In genomic region chr14:26163761-26164160, GRCh38 we compare ENCODE assay signal across 8 cellular contexts.
DNase-seq lines count a peak whose midpoint lies in the region; ATAC-seq, FAIRE-seq and TF ChIP-seq lines count a peak whose summit lies in the region.

No MANE protein-coding gene starts in this region.

- ATAC-seq in HG02981 (IDR thresholded peaks at IDR 0.05; ENCODE audit: unreplicated experiment) (peak; percentile 63), HG03457 (IDR thresholded peaks at IDR 0.05; ENCODE audit: unreplicated experiment) (no peak), GM21515 (IDR thresholded peaks at IDR 0.05; ENCODE audit: unreplicated experiment) (no peak)

- no peak overlapping the region for H3K9ac ChIP-seq in endothelial cell of umbilical vein (replicated peaks; ENCODE audit: extremely low read depth, insufficient read depth, low read length)

- CTCF ChIA-PET in endothelial cell of umbilical vein (lab: Charles Lee) = interaction anchor here (0.6 to 1.9 kb wide), 23 partner anchors 10 to 820 kb away, joined by 3 to 15 read pairs (median 4); no protein-coding TSS in a partner anchor

- intact Hi-C loops in endothelial cell of umbilical vein (cut with micrococcal nuclease) = loop anchor here (2.0 to 10.0 kb wide), 3 partner anchors 113 to 821 kb away; no protein-coding TSS in a partner anchor

- no peaks in the 10 kb centered on the region for H3K27me3 ChIP-seq in endothelial cell of umbilical vein (ENCODE audit: control insufficient read depth in 2 of 2, insufficient read depth in 2 of 2, low read length in 2 of 2)

- POLR2A ChIA-PET in endothelial cell of umbilical vein (lab: Charles Lee) = no interaction called here

- H3K27ac ChIP-seq in endothelial cell of umbilical vein (ENCODE audit: insufficient read depth, low read depth, low read length) (no peak overlapping the region), caudate nucleus (ENCODE audit: low read depth, low read length) (no peak overlapping the region)

- TF ChIP-seq CTCF in endothelial cell of umbilical vein (IDR thresholded peaks at IDR 0.05; ENCODE audit: extremely low read depth in 1 of 2, insufficient read depth in 1 of 2, low read depth in 1 of 2, low read length in 2 of 2) (peak; percentile 9 to 49), retinal pigment epithelial cell (conservative IDR thresholded peaks at IDR 0.05; ENCODE audit: low read depth, low read length) (peak; percentile 80)

- H3K9me1 ChIP-seq in endothelial cell of umbilical vein (replicated peaks; ENCODE audit: control insufficient read depth, extremely low read depth, insufficient read depth, low read length) = no peaks in the 10 kb centered on the region

- H3K4me1 ChIP-seq in endothelial cell of umbilical vein (ENCODE audit: control insufficient read depth, extremely low read depth, insufficient read depth, low read length) = no peaks in the 10 kb centered on the region

- H3K79me2 ChIP-seq in endothelial cell of umbilical vein (ENCODE audit: control insufficient read depth, insufficient read depth, low read length) = no peaks in the 10 kb centered on the region

- no TSS peak for BruUV-seq in endothelial cell of umbilical vein (replicated peaks; lab: Mats Ljungman, UMichigan)

- H4K20me1 ChIP-seq in endothelial cell of umbilical vein (replicated peaks; ENCODE audit: control insufficient read depth, extremely low read depth, insufficient read depth, low read length) = no peaks in the 10 kb centered on the region

- no peaks in the 10 kb centered on the region for H3K36me3 ChIP-seq in endothelial cell of umbilical vein (ENCODE audit: control insufficient read depth in 2 of 2, extremely low read depth in 1 of 2, insufficient read depth in 2 of 2, low read length in 2 of 2)

- H3K9me3 ChIP-seq in endothelial cell of umbilical vein (replicated peaks; ENCODE audit: control insufficient read depth, insufficient read depth, low read length) = no peaks in the 10 kb centered on the region

- DNase-seq in NCI-H69 (lab: John Stamatoyannopoulos, UW) (peak; percentile 48), endothelial cell of umbilical vein (ENCODE audit: low read depth, low spot score) (peak; percentile 33), retinal pigment epithelial cell (ENCODE audit: low read depth) (peak; percentile 52), caudate nucleus (lab: John Stamatoyannopoulos, UW) (no peak)
- DNase-seq in activated CD4-positive, alpha-beta T cell treated with anti-CD3 and anti-CD28 coated beads for 48 hours = no peak

- H2AFZ ChIP-seq in endothelial cell of umbilical vein (ENCODE audit: low read depth, low read length) = no peak overlapping the region

- dilution Hi-C loops in endothelial cell of umbilical vein (cut with MboI; ENCODE audit: extremely low pct_ligation_motif_present, low sequenced_read_pairs) = no loop called here

- FAIRE-seq in endothelial cell of umbilical vein (lab: Jason Lieb, UNC) = peak; percentile 83

- no peak for TF ChIP-seq POLR2A in endothelial cell of umbilical vein (IDR thresholded peaks at IDR 0.05; ENCODE audit: low read depth, low read length)

- H3K4me3 ChIP-seq in endothelial cell of umbilical vein (replicated peaks in 1 of 3; ENCODE audit: insufficient read depth in 1 of 3, low read depth in 1 of 3, low read length in 3 of 3) (no peak overlapping the region), retinal pigment epithelial cell (ENCODE audit: low read length) (no peak overlapping the region)

- no peak overlapping the region for H3K4me2 ChIP-seq in endothelial cell of umbilical vein (ENCODE audit: insufficient read depth, low read length)

TF ChIP-seq in endothelial cell of umbilical vein, 7 proteins besides CTCF, POLR2A, EP300 and RAD21:
- TF ChIP-seq JUN (IDR thresholded peaks at IDR 0.05; ENCODE audit: borderline replicate concordance, insufficient read depth, insufficient read length, low read depth) (no peak), FOS (IDR thresholded peaks at IDR 0.05; ENCODE audit: borderline replicate concordance, insufficient read depth, low read length) (no peak), MYC (IDR thresholded peaks at IDR 0.05; ENCODE audit: low read depth, low read length) (no peak), EZH2 (IDR thresholded peaks at IDR 0.05; ENCODE audit: borderline replicate concordance, low read depth, low read length, severe bottlenecking) (no peak), POLR2AphosphoS5 (IDR thresholded peaks at IDR 0.05; ENCODE audit: insufficient read depth, low read depth, low read length) (no peak), MAX (IDR thresholded peaks at IDR 0.05; ENCODE audit: insufficient read depth, insufficient read length) (no peak), GATA2 (IDR thresholded peaks at IDR 0.05; ENCODE audit: insufficient read depth, insufficient read length, low read depth, low read length) (no peak)

Comparison
In these comparisons a context has a peak if more than half of its experiments do, and no peak if none do; other contexts are left out.
1. DNase-seq: peak in NCI-H69 (single experiment), endothelial cell of umbilical vein (single experiment) and retinal pigment epithelial cell (single experiment); none in activated CD4-positive, alpha-beta T cell treated with anti-CD3 and anti-CD28 coated beads for 48 hours (single experiment) and caudate nucleus (0 of 61).